ENCODE assay signal across 19 cellular contexts in the genomic region with DNA sequence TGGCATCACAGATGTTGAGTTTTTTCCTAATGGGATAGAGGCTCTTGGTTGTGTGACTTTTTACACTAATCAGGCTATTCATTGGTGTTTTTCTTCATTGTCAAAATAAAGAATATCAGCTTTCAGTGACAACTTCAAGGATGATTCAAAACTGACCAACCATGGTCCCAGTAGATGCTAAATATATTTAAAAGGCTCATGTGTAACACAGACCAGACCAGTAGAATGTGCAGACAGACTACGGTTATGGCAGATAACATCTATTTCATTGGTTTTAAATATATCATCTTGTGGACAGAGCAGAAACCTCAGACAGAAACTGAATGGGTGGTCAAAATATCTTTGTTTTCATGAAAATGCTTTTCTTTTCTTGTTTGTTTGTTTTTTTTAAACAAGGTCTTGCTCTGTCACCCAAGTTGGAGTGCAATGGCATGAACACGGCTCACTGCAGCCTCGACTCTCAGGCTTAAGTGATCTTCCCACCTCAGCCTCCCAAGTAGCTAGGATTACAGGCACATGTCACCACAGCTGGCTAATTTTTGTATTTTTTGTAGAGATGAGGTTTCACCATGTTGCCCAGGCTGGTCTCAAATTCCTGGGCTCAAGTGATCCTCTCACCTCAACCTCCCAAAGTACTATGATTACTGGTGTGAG.
"Had no signal": no experiment of that assay in that cellular context is flagged by ENCODE, and none has a peak within 500 bp of the region (broad histone marks: within the 10 kb centered on the region; RNA-seq: fewer than 3 reads in every experiment).

No MANE protein-coding gene starts in this region.

- H3K27ac ChIP-seq: heart left ventricle, left ventricle myocardium inferior, lower lobe of right lung, neutrophil, psoas muscle, right lobe of liver, suprapubic skin, thyroid gland had no signal

- H3K4me3 ChIP-seq: heart left ventricle, left ventricle myocardium inferior, lower lobe of right lung, psoas muscle, right lobe of liver, suprapubic skin, thyroid gland had no signal

- ATAC-seq: esophagus mucosa; heart left ventricle; lower lobe of right lung; psoas muscle; right lobe of liver; stimulated activated effector memory CD8-positive, alpha-beta T cell treated with anti-CD3 and anti-CD28 coated beads, Interleukin-12 subunit alpha, Interleukin-12 subunit beta, amount 100 ng/mL, for 72 hours; stimulated activated naive CD8-positive, alpha-beta T cell treated with anti-CD3 and anti-CD28 coated beads, Interleukin-15, Interleukin-2, amounts not matched to agents 100 U/mL and 50 U/mL, for 24 hours had no signal

- H3K27me3 ChIP-seq: heart left ventricle, neutrophil, right lobe of liver, suprapubic skin, thyroid gland had no signal

- H3K36me3 ChIP-seq: heart left ventricle, left ventricle myocardium inferior, lower lobe of right lung, neutrophil, right lobe of liver, suprapubic skin, thyroid gland had no signal

- H3K4me1 ChIP-seq: heart left ventricle, left ventricle myocardium inferior, lower lobe of right lung, psoas muscle, right lobe of liver, suprapubic skin, thyroid gland had no signal

- H3K9me3 ChIP-seq: lower lobe of right lung, neutrophil, psoas muscle, right lobe of liver, suprapubic skin, thyroid gland had no signal

- DNase-seq: effector memory CD4-positive, alpha-beta T cell; heart left ventricle; hippocampal formation; islet precursor cell; left ventricle myocardium inferior; lower lobe of right lung; midbrain; naive B cell; psoas muscle; retina; right lobe of liver; stimulated activated CD4-positive, alpha-beta T cell treated with anti-CD3 and anti-CD28 coated beads, Interleukin-4, amount 100 ng/mL, for 1 hour; stimulated activated CD8-positive, alpha-beta memory T cell treated with anti-CD3 and anti-CD28 coated beads, Interleukin-4, amount 100 ng/mL, for 48 hours; stimulated activated naive CD8-positive, alpha-beta T cell treated with anti-CD3 and anti-CD28 coated beads, Interleukin-15, Interleukin-2, amounts not matched to agents 100 U/mL and 50 U/mL, for 24 hours; thyroid gland had no signal
